Comparison of ENCODE assay signal across 8 cellular contexts in genomic region chr10:114303556-114303955, GRCh38.
DNase-seq lines count a peak whose midpoint lies in the region; ATAC-seq and TF ChIP-seq lines count a peak whose summit lies in the region.

No MANE protein-coding gene starts in this region.

- TF ChIP-seq CTCF in chondrocyte (IDR thresholded peaks at IDR 0.05), result no peak

- H3K27me3 Mint-ChIP-seq in activated T-cell treated with anti-CD3 and anti-CD28 coated beads, Interleukin-2, amount 50 U/mL, for 4 hours (ENCODE audit: low read depth), result no peaks in the 10 kb centered on the region
- H3K27me3 Mint-ChIP-seq in chondrocyte (ENCODE audit: low read depth), result no peaks in the 10 kb centered on the region

- H3K36me3 Mint-ChIP-seq in activated T-cell treated with anti-CD3 and anti-CD28 coated beads, Interleukin-2, amount 50 U/mL, for 4 hours (ENCODE audit: insufficient read depth), result peaks cover 6% of the 10 kb centered on the region
- no peaks in the 10 kb centered on the region for H3K36me3 Mint-ChIP-seq in chondrocyte (ENCODE audit: low read depth)

- peak overlapping the region; percentile 82 for H3K4me3 Mint-ChIP-seq in activated T-cell treated with anti-CD3 and anti-CD28 coated beads, Interleukin-2, amount 50 U/mL, for 4 hours
- peak overlapping the region; percentile 63 for H3K4me3 Mint-ChIP-seq in chondrocyte (ENCODE audit: unreplicated experiment)

- no peak for ATAC-seq in activated T-cell treated with anti-CD3 and anti-CD28 coated beads, Interleukin-2, amount 50 U/mL, for 4 hours
- peak; percentile 6 for ATAC-seq in HG03342 (IDR thresholded peaks at IDR 0.05; ENCODE audit: unreplicated experiment)

- peak overlapping the region; percentile 81 for H3K27ac Mint-ChIP-seq in chondrocyte (ENCODE audit: unreplicated experiment)

- H3K4me1 Mint-ChIP-seq in activated T-cell treated with anti-CD3 and anti-CD28 coated beads, Interleukin-2, amount 50 U/mL, for 4 hours (ENCODE audit: low read depth), result peaks cover 9% of the 10 kb centered on the region
- H3K4me1 Mint-ChIP-seq in chondrocyte (ENCODE audit: low read depth), result peaks cover 40% of the 10 kb centered on the region

- no peaks in the 10 kb centered on the region for H3K9me3 Mint-ChIP-seq in activated T-cell treated with anti-CD3 and anti-CD28 coated beads, Interleukin-2, amount 50 U/mL, for 4 hours
- H3K9me3 Mint-ChIP-seq in chondrocyte (ENCODE audit: low read depth), result no peaks in the 10 kb centered on the region

- no peak for DNase-seq in activated T-cell treated with anti-CD3 and anti-CD28 coated beads, Interleukin-2, amount 50 U/mL, for 4 hours
- DNase-seq in activated T-cell treated with anti-CD3 and anti-CD28 coated beads for 4 hours, result no peak
- DNase-seq in chondrocyte (ENCODE audit: low spot score), result peak; percentile 58
- DNase-seq in NCI-H1105 treated with DMSO at 0.1 percent for 48 hours (lab: John Stamatoyannopoulos, UW), result no peak
- DNase-seq in T1000 (lab: John Stamatoyannopoulos, UW), result no peak
- no peak for DNase-seq in HT-29 (ENCODE audit: low spot score)

- H3K27ac ChIP-seq in temporal lobe (ENCODE audit: low read depth, low read length), result peak overlapping the region; percentile 30
